ENCODE assay signal across 11 cellular contexts in the genomic region with DNA sequence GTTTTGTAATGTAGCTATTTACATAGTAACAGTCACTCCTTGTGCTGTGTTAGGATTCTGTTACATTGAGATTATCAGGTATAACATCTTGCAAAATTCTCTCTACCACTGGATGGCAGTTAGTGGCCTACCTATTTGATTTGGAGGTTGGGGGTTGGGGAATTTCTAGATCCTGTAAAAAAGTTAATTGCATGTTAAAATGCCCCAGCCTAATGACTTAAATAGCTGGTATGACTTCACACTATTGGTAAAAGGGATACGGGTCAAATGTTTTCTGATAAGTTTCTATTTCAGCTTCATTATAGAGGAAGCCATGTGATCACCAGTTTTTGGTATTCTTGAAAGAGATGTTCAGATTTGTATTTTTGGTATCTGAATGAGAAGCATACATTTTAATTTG. TPM values are rescaled to one million over a fixed set of nuclear protein-coding genes. Genes with fewer than 3 reads are reported as not detected.
DNase-seq lines count a peak whose midpoint lies in the region; ATAC-seq and TF ChIP-seq lines count a peak whose summit lies in the region.
"Had no signal": no experiment of that assay in that cellular context is flagged by ENCODE, and none has a peak within 500 bp of the region (broad histone marks: within the 10 kb centered on the region; RNA-seq: fewer than 3 reads in every experiment).

No MANE protein-coding gene starts in this region.

- H3K4me3 ChIP-seq in prostate gland: no peak overlapping the region
- H3K4me3 ChIP-seq: SK-N-MC had no signal

- H3K27me3 Mint-ChIP-seq in IgD-negative memory B cell: peaks cover 2% of the 10 kb centered on the region
- no peaks in the 10 kb centered on the region for H3K27me3 Mint-ChIP-seq in activated naive CD8-positive, alpha-beta T cell treated with anti-CD3 and anti-CD28 coated beads, Interleukin-2, amount 10 ng/mL, durations not matched to agents 7 days and 5 days
- H3K27me3 Mint-ChIP-seq in nephron progenitor cell (ENCODE audit: low read depth, poor library complexity): peaks cover 40% of the 10 kb centered on the region

- no peaks in the 10 kb centered on the region for H3K27me3 ChIP-seq in prostate gland (replicated peaks; ENCODE audit: insufficient read depth)

- peaks cover 44 to 66% (median 61%) of the 10 kb centered on the region in 3 donors for H3K4me1 Mint-ChIP-seq in IgD-negative memory B cell
- H3K4me1 Mint-ChIP-seq in activated naive CD8-positive, alpha-beta T cell treated with anti-CD3 and anti-CD28 coated beads, Interleukin-2, amount 10 ng/mL, durations not matched to agents 7 days and 5 days: peaks cover 50% of the 10 kb centered on the region
- peaks cover 46% of the 10 kb centered on the region for H3K4me1 Mint-ChIP-seq in nephron progenitor cell

- no peak for TF ChIP-seq POLR2A in prostate gland (IDR thresholded peaks at IDR 0.05)

- H3K4me3 Mint-ChIP-seq in IgD-negative memory B cell (peak overlapping the region; percentile 87 to 100 (median 100)), nephron progenitor cell (no peak overlapping the region)
- peak overlapping the region; percentile 100 for H3K4me3 Mint-ChIP-seq in activated naive CD8-positive, alpha-beta T cell treated with anti-CD3 and anti-CD28 coated beads, Interleukin-2, amount 10 ng/mL, durations not matched to agents 7 days and 5 days

- DNase-seq in SKM-1 treated with dmso at 0.1 percent for 144 hours (lab: John Stamatoyannopoulos, UW; ENCODE audit: unreplicated experiment) (peak; percentile 62), SKM-1 (lab: John Stamatoyannopoulos, UW; ENCODE audit: unreplicated experiment) (no peak), prostate gland (ENCODE audit: low spot score) (no peak), nephron progenitor cell (no peak), NCI-H82 treated with DMSO at 0.1 percent for 48 hours (lab: John Stamatoyannopoulos, UW; ENCODE audit: unreplicated experiment) (no peak)
- no peak for DNase-seq in activated naive CD8-positive, alpha-beta T cell treated with anti-CD3 and anti-CD28 coated beads, Interleukin-2, amount 10 ng/mL, durations not matched to agents 7 days and 5 days
- DNase-seq: aorta; stimulated activated CD4-positive, alpha-beta T cell treated with anti-CD3 and anti-CD28 coated beads, Interleukin-4, amount 100 ng/mL, for 1 hour had no signal

- peak in 3 of 4 experiments; percentile 31 to 51 (median 33) for TF ChIP-seq CTCF in prostate gland (IDR thresholded peaks at IDR 0.05)
- no peak for TF ChIP-seq CTCF in nephron progenitor cell (IDR thresholded peaks at IDR 0.05)

- H3K27ac ChIP-seq in prostate gland: peak overlapping the region; percentile 9 to 87
- H3K27ac ChIP-seq: SK-N-MC had no signal

- POLR2A ChIA-PET in activated naive CD8-positive, alpha-beta T cell treated with anti-CD3 and anti-CD28 coated beads, Interleukin-2, amount 10 ng/mL, durations not matched to agents 7 days and 5 days (lab: Charles Lee): interaction anchor here (0.8 to 1.4 kb wide), 3 partner anchors 170 to 206 kb away, joined by 3 to 4 read pairs (median 3); no protein-coding TSS in a partner anchor

- peaks cover 4% of the 10 kb centered on the region for H3K4me1 ChIP-seq in prostate gland (replicated peaks)

- intact Hi-C loops in prostate gland (cut with DNase I): no loop called here

- H3K36me3 Mint-ChIP-seq in IgD-negative memory B cell (peaks cover 6% of the 10 kb centered on the region), nephron progenitor cell (ENCODE audit: low read depth) (peaks cover under 1% of the 10 kb centered on the region)
- peaks cover 15% of the 10 kb centered on the region for H3K36me3 Mint-ChIP-seq in activated naive CD8-positive, alpha-beta T cell treated with anti-CD3 and anti-CD28 coated beads, Interleukin-2, amount 10 ng/mL, durations not matched to agents 7 days and 5 days

- 85% methylated on average over 1 of the region's 1 CpG for WGBS in prostate gland

- no peaks in the 10 kb centered on the region for H3K9me3 Mint-ChIP-seq in IgD-negative memory B cell
- no peaks in the 10 kb centered on the region for H3K9me3 Mint-ChIP-seq in activated naive CD8-positive, alpha-beta T cell treated with anti-CD3 and anti-CD28 coated beads, Interleukin-2, amount 10 ng/mL, durations not matched to agents 7 days and 5 days
- no peaks in the 10 kb centered on the region for H3K9me3 Mint-ChIP-seq in nephron progenitor cell

- no peaks in the 10 kb centered on the region for H3K9me3 ChIP-seq in prostate gland

- peak overlapping the region; percentile 50 to 94 (median 93) for H3K27ac Mint-ChIP-seq in IgD-negative memory B cell
- peak overlapping the region; percentile 43 for H3K27ac Mint-ChIP-seq in activated naive CD8-positive, alpha-beta T cell treated with anti-CD3 and anti-CD28 coated beads, Interleukin-2, amount 10 ng/mL, durations not matched to agents 7 days and 5 days
- no peak overlapping the region for H3K27ac Mint-ChIP-seq in nephron progenitor cell

- H3K36me3 ChIP-seq in prostate gland: no peaks in the 10 kb centered on the region

- no peak for ATAC-seq in activated naive CD8-positive, alpha-beta T cell treated with anti-CD3 and anti-CD28 coated beads, Interleukin-2, amount 10 ng/mL, durations not matched to agents 7 days and 5 days (ENCODE audit: low read depth)
- ATAC-seq in GM18907 (IDR thresholded peaks at IDR 0.05; ENCODE audit: unreplicated experiment): no peak

RNA-seq across cellular contexts. Expression of gene GRK3, which starts 2.8 kb away (rescaled TPM):
- polyA plus RNA-seq in IgD-negative memory B cell: 10.4 TPM
- total RNA-seq in activated naive CD8-positive, alpha-beta T cell treated with anti-CD3 and anti-CD28 coated beads, Interleukin-2, amount 10 ng/mL, durations not matched to agents 7 days and 5 days: 10 to 100 TPM; 30.7 to 32.6 TPM
- total RNA-seq in prostate gland: 10 to 100 TPM; 10.2 to 16.9 TPM
